11 cellular contexts compared by ENCODE assay signal in the genomic region with DNA sequence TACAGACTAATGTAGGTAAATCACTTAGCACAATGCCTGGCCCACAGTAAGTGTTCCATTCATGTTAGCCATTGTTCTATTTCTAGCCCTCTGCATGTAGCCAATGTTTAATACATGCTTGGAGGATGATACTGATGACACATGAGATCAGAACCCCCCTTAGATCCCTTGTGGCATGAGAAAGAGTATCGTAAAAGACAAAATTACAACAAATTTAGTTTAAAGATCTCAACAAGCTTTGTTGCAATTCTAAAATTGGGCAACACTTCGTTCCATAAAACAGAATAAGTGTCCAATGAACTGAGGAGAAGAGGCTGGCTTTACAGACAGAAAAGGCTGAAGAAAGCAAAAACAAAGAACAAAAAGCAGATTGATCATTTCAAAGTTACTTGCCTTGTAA.
DNase-seq lines count a peak whose midpoint lies in the region; ATAC-seq, FAIRE-seq and TF ChIP-seq lines count a peak whose summit lies in the region.
"Had no signal": no experiment of that assay in that cellular context is flagged by ENCODE, and none has a peak within 500 bp of the region (broad histone marks: within the 10 kb centered on the region; RNA-seq: fewer than 3 reads in every experiment).

No MANE protein-coding gene starts in this region.

- POLR2A ChIA-PET in Panc1 (lab: Charles Lee), result no interaction called here

- peak overlapping the region; percentile 75 for H2AFZ ChIP-seq in GM23248

- in situ Hi-C loops in GM23248 (cut with MboI) (no loop called here), Panc1 (cut with HindIII; ENCODE audit: low pct_unique_long_range_greater_than_20kb, low sequenced_read_pairs) (no loop called here)

- BruUV-seq in Panc1 (replicated peaks; lab: Mats Ljungman, UMichigan), result no TSS peak

- peak overlapping the region; percentile 85 to 99 (median 99) for H3K27ac Mint-ChIP-seq in naive B cell

- intact Hi-C loops in Panc1 (cut with micrococcal nuclease; ENCODE audit: unreplicated experiment), result no loop called here

- ATAC-seq in Panc1, result no peak
- no peak for ATAC-seq in naive B cell (ENCODE audit: low read depth in 2 of 2)

- no peaks in the 10 kb centered on the region for H3K9me2 ChIP-seq in GM23248 (ENCODE audit: insufficient read depth)

- no peaks in the 10 kb centered on the region for H3K27me3 Mint-ChIP-seq in naive B cell

- H3K4me3 ChIP-seq in BLaER1 (no peak overlapping the region; the same call in 1 of the 2 replicates), GM23248 (peak overlapping the region; percentile 29), Panc1 (ENCODE audit: low read depth in 2 of 2, low read length in 2 of 2) (no peak overlapping the region)
- H3K4me3 ChIP-seq: pancreas had no signal

- H3K4me1 ChIP-seq in BLaER1, result peaks cover 53% of the 10 kb centered on the region
- peaks cover 43% of the 10 kb centered on the region for H3K4me1 ChIP-seq in GM23248 (ENCODE audit: insufficient read depth)
- peaks cover 9% of the 10 kb centered on the region for H3K4me1 ChIP-seq in Panc1 (ENCODE audit: control insufficient read depth, insufficient read depth, low read length)

- peaks cover 44 to 64% (median 56%) of the 10 kb centered on the region in 3 donors for H3K4me1 Mint-ChIP-seq in naive B cell

- DNase-seq in GM23248 (peak; percentile 79), Panc1 (ENCODE audit: low read depth, low spot score) (no peak), naive B cell (no peak), NCI-H446 (lab: John Stamatoyannopoulos, UW) (no peak), caudate nucleus (lab: John Stamatoyannopoulos, UW) (no peak), H54 (ENCODE audit: insufficient read length, low spot score) (no peak)
- no peak for DNase-seq in stimulated activated CD4-positive, alpha-beta T cell treated with anti-CD3 and anti-CD28 coated beads, Interleukin-15, amount 100 ng/mL, for 24 hours
- DNase-seq: activated CD8-positive, alpha-beta memory T cell treated with anti-CD3 and anti-CD28 coated beads, Interleukin-2, amount 50 U/mL, for 4 hours; pancreas had no signal

- H4K20me1 ChIP-seq in BLaER1 (no peaks in the 10 kb centered on the region), GM23248 (ENCODE audit: insufficient read depth) (no peaks in the 10 kb centered on the region)

- peaks cover 44% of the 10 kb centered on the region for H3F3A ChIP-seq in GM23248 (ENCODE audit: insufficient read depth)

- CTCF ChIA-PET in Panc1 (lab: Charles Lee), result no interaction called here

- H3K79me2 ChIP-seq in GM23248 (ENCODE audit: insufficient read depth), result no peaks in the 10 kb centered on the region

- TF ChIP-seq POLR2A in H54 (IDR thresholded peaks at IDR 0.05; ENCODE audit: low read depth, low read length), result no peak

- peak overlapping the region in 7 of 8 donors; percentile 44 to 80 (median 64) for H3K4me3 Mint-ChIP-seq in naive B cell

- H3K4me2 ChIP-seq in BLaER1, result peak overlapping the region; percentile 68
- H3K4me2 ChIP-seq in GM23248 (ENCODE audit: unreplicated experiment), result peak overlapping the region; percentile 63

- no peaks in the 10 kb centered on the region for H3K36me3 Mint-ChIP-seq in naive B cell

- 0 to 2% methylated on average over 2 of the region's 2 CpGs for WGBS in GM23248 (ENCODE audit: low coverage in 1 of 2, low lambda C conversion rate in 2 of 2, missing lambda C conversion rate in 2 of 2), 2 experiments

- peak overlapping the region; percentile 63 for H3K27ac ChIP-seq in BLaER1
- H3K27ac ChIP-seq in GM23248, result peak overlapping the region; percentile 91
- H3K27ac ChIP-seq in Panc1 (ENCODE audit: low read length), result peak overlapping the region; percentile 36; the same call in 1 of the 2 replicates
- H3K27ac ChIP-seq in caudate nucleus (ENCODE audit: low read depth, low read length), result no peak overlapping the region
- H3K27ac ChIP-seq: pancreas had no signal

- H3K36me3 ChIP-seq in BLaER1 (no peaks in the 10 kb centered on the region), GM23248 (ENCODE audit: low read depth) (no peaks in the 10 kb centered on the region), Panc1 (ENCODE audit: control insufficient read depth, insufficient read depth, low read length) (no peaks in the 10 kb centered on the region)
- H3K36me3 ChIP-seq: pancreas had no signal

- H3K9me3 ChIP-seq in BLaER1 (no peaks in the 10 kb centered on the region), GM23248 (ENCODE audit: low read depth) (no peaks in the 10 kb centered on the region), Panc1 (ENCODE audit: control insufficient read depth, insufficient read depth, low read depth, low read length) (no peaks in the 10 kb centered on the region)
- H3K9me3 ChIP-seq: pancreas had no signal

- no peak for TF ChIP-seq CTCF in Panc1 (IDR thresholded peaks at IDR 0.05)

- no peak for FAIRE-seq in H54 (lab: Jason Lieb, UNC)
- FAIRE-seq: HepG2, pancreas had no signal

- H3K9ac ChIP-seq in BLaER1, result peak overlapping the region; percentile 36; the same call in 1 of the 2 replicates
- peak overlapping the region; percentile 69 for H3K9ac ChIP-seq in GM23248

- H3K27me3 ChIP-seq in BLaER1 (no peaks in the 10 kb centered on the region), GM23248 (replicated peaks; ENCODE audit: insufficient read depth) (no peaks in the 10 kb centered on the region), Panc1 (ENCODE audit: control insufficient read depth, insufficient read depth, low read length) (no peaks in the 10 kb centered on the region)
- H3K27me3 ChIP-seq: pancreas had no signal

- no peaks in the 10 kb centered on the region for H3K9me3 Mint-ChIP-seq in naive B cell
